Comparison of ENCODE assay signal across 21 cellular contexts in the genomic region with DNA sequence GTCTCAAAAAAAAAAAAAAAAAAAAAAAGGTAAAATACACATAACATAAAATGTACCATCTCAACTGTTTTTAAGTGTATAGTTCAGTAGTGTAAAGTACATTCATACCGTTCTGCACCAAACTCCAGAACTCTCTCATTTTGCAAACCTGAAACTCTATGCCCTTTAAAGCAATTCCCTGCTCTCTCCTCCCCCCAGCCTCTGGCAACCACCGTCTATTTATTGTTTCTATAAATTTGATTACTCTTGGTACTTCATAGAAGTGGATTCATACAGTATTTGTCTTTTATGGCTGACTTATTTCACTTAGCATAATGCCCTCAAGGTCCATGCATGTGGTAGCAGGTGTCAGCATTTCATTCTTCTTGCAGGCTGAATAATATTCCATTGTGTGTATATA. TPM values are rescaled to one million over a fixed set of nuclear protein-coding genes. Genes with fewer than 3 reads are reported as not detected.
DNase-seq lines count a peak whose midpoint lies in the region; ATAC-seq and TF ChIP-seq lines count a peak whose summit lies in the region.
"Had no signal": no experiment of that assay in that cellular context is flagged by ENCODE, and none has a peak within 500 bp of the region (broad histone marks: within the 10 kb centered on the region; RNA-seq: fewer than 3 reads in every experiment).

No MANE protein-coding gene starts in this region.

- peaks cover 0 to 4% (median 0%) of the 10 kb centered on the region in 3 donors for H3K27me3 Mint-ChIP-seq in CD14-positive monocyte (ENCODE audit: low read depth in 3 of 3)
- H3K27me3 Mint-ChIP-seq in T-helper 17 cell = no peaks in the 10 kb centered on the region
- no peaks in the 10 kb centered on the region for H3K27me3 Mint-ChIP-seq in effector memory CD8-positive, alpha-beta T cell

- 80% methylated on average over 2 of the region's 2 CpGs for WGBS in right cardiac atrium

- no peak for TF ChIP-seq CTCF in CD14-positive monocyte (IDR thresholded peaks at IDR 0.05)

- H3K4me1 Mint-ChIP-seq in CD14-positive monocyte (peaks cover 93% of the 10 kb centered on the region), T-helper 17 cell (peaks cover 75% of the 10 kb centered on the region)
- peaks cover 70 to 78% of the 10 kb centered on the region in 2 donors for H3K4me1 Mint-ChIP-seq in effector memory CD8-positive, alpha-beta T cell (ENCODE audit: low read depth in 2 of 2)

- H3K4me1 ChIP-seq in right cardiac atrium (ENCODE audit: control insufficient read depth, insufficient read depth, low read length) = peaks cover 3% of the 10 kb centered on the region

- peaks cover 0 to 5% (median 0%) of the 10 kb centered on the region in 7 donors for H3K9me3 Mint-ChIP-seq in CD14-positive monocyte
- peaks cover 0 to 4% of the 10 kb centered on the region in 2 donors for H3K9me3 Mint-ChIP-seq in effector memory CD8-positive, alpha-beta T cell

- no peak overlapping the region for H3K4me3 Mint-ChIP-seq in CD14-positive monocyte
- peak overlapping the region; percentile 78 for H3K4me3 Mint-ChIP-seq in T-helper 17 cell
- H3K4me3 Mint-ChIP-seq in effector memory CD8-positive, alpha-beta T cell = peak overlapping the region; percentile 86 to 99
- H3K4me3 Mint-ChIP-seq: WTC11 had no signal

- peak; percentile 66 for DNase-seq in DMS53 (lab: John Stamatoyannopoulos, UW)
- no peak for DNase-seq in DMS53 treated with DMSO at 0.1 percent for 48 hours (lab: John Stamatoyannopoulos, UW; ENCODE audit: unreplicated experiment)
- DNase-seq in CD14-positive monocyte (ENCODE audit: low spot score) = no peak
- no peak for DNase-seq in T-helper 17 cell
- no peak for DNase-seq in effector memory CD8-positive, alpha-beta T cell
- DNase-seq in right cardiac atrium = no peak
- DNase-seq in NCI-H2171 (lab: John Stamatoyannopoulos, UW) = no peak
- DNase-seq: activated CD8-positive, alpha-beta memory T cell treated with anti-CD3 and anti-CD28 coated beads, Interleukin-2, amount 50 U/mL, for 48 hours; amniotic stem cell; caudate nucleus; left colon; NCI-H187; NCI-H524 treated with DMSO at 0.1 percent for 48 hours; Right ventricle myocardium superior; spleen; stimulated activated CD8-positive, alpha-beta memory T cell treated with anti-CD3 and anti-CD28 coated beads, Interleukin-4, amount 100 ng/mL, for 48 hours had no signal

- intact Hi-C loops in CD14-positive monocyte (cut with micrococcal nuclease) = loop anchor here in 1 of 2 donors (10.0 kb wide), 1 partner anchor 72 kb away; no protein-coding TSS in a partner anchor
- intact Hi-C loops in right cardiac atrium (cut with DNase I) = no loop called here

- H3K4me3 ChIP-seq in right cardiac atrium (ENCODE audit: low read length) = no peak overlapping the region
- H3K4me3 ChIP-seq: thoracic aorta had no signal

- H3K36me3 Mint-ChIP-seq in CD14-positive monocyte (peaks cover 42 to 68% of the 10 kb centered on the region in 2 donors), T-helper 17 cell (ENCODE audit: low read depth) (peaks cover 22% of the 10 kb centered on the region)
- peaks cover 83% of the 10 kb centered on the region for H3K36me3 Mint-ChIP-seq in effector memory CD8-positive, alpha-beta T cell (ENCODE audit: insufficient read depth)

- no peak overlapping the region for H3K27ac ChIP-seq in right cardiac atrium (ENCODE audit: low read length)
- H3K27ac ChIP-seq: 22Rv1, thoracic aorta had no signal

- ATAC-seq in T-helper 17 cell = no peak
- no peak for ATAC-seq in effector memory CD8-positive, alpha-beta T cell (replicated peaks)
- no peak for ATAC-seq in HG02981 (IDR thresholded peaks at IDR 0.05; ENCODE audit: unreplicated experiment)
- no peak for ATAC-seq in right cardiac atrium
- ATAC-seq: left colon had no signal

- H3K9me3 ChIP-seq in T-helper 17 cell (ENCODE audit: control insufficient read depth, low read length, poor library complexity, severe bottlenecking) (no peaks in the 10 kb centered on the region), right cardiac atrium (ENCODE audit: control insufficient read depth, low read length) (no peaks in the 10 kb centered on the region)
- H3K9me3 ChIP-seq: spleen, thoracic aorta had no signal

- H3K27ac Mint-ChIP-seq in CD14-positive monocyte (peak overlapping the region; percentile 71 to 90 (median 82)), T-helper 17 cell (peak overlapping the region; percentile 41)
- H3K27ac Mint-ChIP-seq in effector memory CD8-positive, alpha-beta T cell = peak overlapping the region; percentile 88 to 95
- H3K27ac Mint-ChIP-seq: WTC11 had no signal

- no peaks in the 10 kb centered on the region for H3K27me3 ChIP-seq in right cardiac atrium (ENCODE audit: control insufficient read depth, insufficient read depth)
- H3K27me3 ChIP-seq: spleen had no signal

RNA-seq across cellular contexts. Expression of a gene that starts 12.9 kb away (rescaled TPM):
- 100 to 1,000 TPM; 154 to 179 TPM for polyA plus RNA-seq in CD14-positive monocyte
- total RNA-seq in T-helper 17 cell = 100 to 1,000 TPM; 296 to 364 TPM
- 1 to 10 TPM; 2.1 to 2.9 (median 2.4) TPM for total RNA-seq in right cardiac atrium
- 0.59 TPM for polyA plus RNA-seq in right cardiac atrium
- total RNA-seq: H4 had no signal

Comparison
In these comparisons a context has a peak if more than half of its experiments do, and no peak if none do; other contexts are left out.
1. H3K27ac Mint-ChIP-seq: peak in every context shown above with its lines; median percentile 92 in effector memory CD8-positive, alpha-beta T cell; 82 in CD14-positive monocyte; 41 in T-helper 17 cell.
2. H3K4me3 Mint-ChIP-seq: peak in T-helper 17 cell (single experiment) and effector memory CD8-positive, alpha-beta T cell (2 of 2); none in CD14-positive monocyte (0 of 2).
3. RNA of a gene that starts 12.9 kb away (total RNA-seq): 296 to 364 TPM in T-helper 17 cell; 2.1 to 2.9 TPM in right cardiac atrium; every median in the first group is over 10 times any median in the second.